Comparison of ENCODE assay signal across 20 cellular contexts in the genomic region with DNA sequence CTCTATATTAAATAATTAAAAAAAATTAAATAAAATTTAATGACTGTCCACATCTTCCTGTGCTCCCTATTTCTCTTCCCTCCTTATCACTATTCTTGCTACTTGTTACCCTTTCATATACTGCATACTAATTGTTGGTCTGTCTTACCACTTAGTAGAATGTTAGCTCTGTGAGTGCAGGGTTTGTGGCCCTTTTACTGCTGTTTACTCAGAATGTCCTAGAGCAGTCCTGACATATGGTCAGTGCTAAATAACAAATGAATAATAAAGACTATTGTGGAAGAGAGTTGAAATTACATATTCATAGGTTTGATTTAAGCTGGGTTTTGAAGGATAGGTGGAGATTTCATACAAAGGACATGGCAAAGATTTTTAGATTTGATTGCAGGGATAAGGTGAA. TPM values are rescaled to one million over a fixed set of nuclear protein-coding genes. Genes with fewer than 3 reads are reported as not detected.
DNase-seq lines count a peak whose midpoint lies in the region; ATAC-seq, FAIRE-seq and TF ChIP-seq lines count a peak whose summit lies in the region.
"Had no signal": no experiment of that assay in that cellular context is flagged by ENCODE, and none has a peak within 500 bp of the region (broad histone marks: within the 10 kb centered on the region; RNA-seq: fewer than 3 reads in every experiment).

No MANE protein-coding gene starts in this region.

- H3K27ac ChIP-seq in A549 (peak overlapping the region in 1 of 2 experiments; percentile 81; a peak in 3 of 6 replicates), HUES48 (ENCODE audit: low read depth, low read length) (peak overlapping the region; percentile 8), RWPE2 (ENCODE audit: poor library complexity, severe bottlenecking) (peak overlapping the region; percentile 70), psoas muscle (peak overlapping the region; percentile 67), adrenal gland (no peak overlapping the region)
- H3K27ac ChIP-seq: BLaER1 treated with 17β-estradiol and CSF1 and Interleukin-3, amounts not matched to agents 10 nM and 100 nM; SJCRH30 had no signal

- no peak for TF ChIP-seq POLR2A in A549 (IDR thresholded peaks at IDR 0.05; ENCODE audit: low read length)
- no peak for TF ChIP-seq POLR2A in adrenal gland (IDR thresholded peaks at IDR 0.05)

- no peak for FAIRE-seq in A549 (lab: Jason Lieb, UNC)
- FAIRE-seq: GM12891, GM18507, H54 had no signal

- no peaks in the 10 kb centered on the region for H3K27me3 ChIP-seq in HUES48 (ENCODE audit: control insufficient read depth, insufficient read depth, low read length)
- no peaks in the 10 kb centered on the region for H3K27me3 ChIP-seq in RWPE2 (ENCODE audit: insufficient read depth, poor library complexity, severe bottlenecking)
- H3K27me3 ChIP-seq in psoas muscle (ENCODE audit: insufficient read depth in 3 of 3, low read length in 2 of 3): no peaks in the 10 kb centered on the region
- no peaks in the 10 kb centered on the region for H3K27me3 ChIP-seq in adrenal gland
- H3K27me3 ChIP-seq: BLaER1 treated with 17β-estradiol and CSF1 and Interleukin-3, amounts not matched to agents 10 nM and 100 nM; SJCRH30 had no signal

- CTCF ChIA-PET in A549 (lab: Yijun Ruan, JAX): interaction anchor here (0.9 to 1.8 kb wide), 3 partner anchors 17 to 286 kb away, joined by 3 to 4 read pairs (median 4); no protein-coding TSS in a partner anchor

- intact Hi-C loops in psoas muscle (cut with DNase I) (no loop called here), adrenal gland (cut with DNase I) (no loop called here)

- no peaks in the 10 kb centered on the region for H3K9me3 ChIP-seq in A549
- H3K9me3 ChIP-seq in HUES48 (ENCODE audit: control insufficient read depth, insufficient read depth, low read length): no peaks in the 10 kb centered on the region
- no peaks in the 10 kb centered on the region for H3K9me3 ChIP-seq in RWPE2 (ENCODE audit: severe bottlenecking)
- peaks cover 3% of the 10 kb centered on the region for H3K9me3 ChIP-seq in psoas muscle
- H3K9me3 ChIP-seq in adrenal gland (replicated peaks in 1 of 3): no peaks in the 10 kb centered on the region
- H3K9me3 ChIP-seq: SJCRH30 had no signal

- DNase-seq in A549 (ENCODE audit: low read depth in 1 of 2, low spot score in 1 of 2): no peak
- DNase-seq in RWPE2 (ENCODE audit: low spot score): no peak
- no peak for DNase-seq in psoas muscle
- no peak for DNase-seq in adrenal gland
- DNase-seq: Calu3; CD8-positive, alpha-beta T cell; HFFc6; NCI-H1105; NCI-H1694; NCI-H510A; NCI-H774; RPMI8226; SJCRH30 had no signal

- ATAC-seq in A549 (no peak), RWPE2 (ENCODE audit: low read depth) (no peak), psoas muscle (no peak), GM18858 (IDR thresholded peaks at IDR 0.05; ENCODE audit: unreplicated experiment) (no peak), HG03439 (IDR thresholded peaks at IDR 0.05; ENCODE audit: unreplicated experiment) (no peak)
- ATAC-seq: CD8-positive, alpha-beta T cell had no signal

- H3K9ac ChIP-seq in HUES48 (ENCODE audit: low read depth, low read length): no peak overlapping the region
- H3K9ac ChIP-seq: BLaER1 treated with 17β-estradiol and CSF1 and Interleukin-3, amounts not matched to agents 10 nM and 100 nM had no signal

- no peak overlapping the region; the same call in 2 of the 3 replicates for H3K4me3 ChIP-seq in A549
- no peak overlapping the region for H3K4me3 ChIP-seq in HUES48 (ENCODE audit: low read depth, low read length)
- no peak overlapping the region for H3K4me3 ChIP-seq in RWPE2 (ENCODE audit: severe bottlenecking)
- H3K4me3 ChIP-seq in psoas muscle: no peak overlapping the region
- no peak overlapping the region for H3K4me3 ChIP-seq in adrenal gland
- H3K4me3 ChIP-seq: BLaER1 treated with 17β-estradiol and CSF1 and Interleukin-3, amounts not matched to agents 10 nM and 100 nM; SJCRH30 had no signal

- TF ChIP-seq RAD21 in A549 (conservative IDR thresholded peaks at IDR 0.05 in 1 of 2, IDR thresholded peaks at IDR 0.05 in 1 of 2): no peak

- no peak for TF ChIP-seq EP300 in A549 (IDR thresholded peaks at IDR 0.05)

- no peaks in the 10 kb centered on the region for H3K36me3 ChIP-seq in HUES48 (ENCODE audit: control insufficient read depth, insufficient read depth, low read length)
- H3K36me3 ChIP-seq in RWPE2 (ENCODE audit: low read depth): peaks cover 33% of the 10 kb centered on the region
- no peaks in the 10 kb centered on the region for H3K36me3 ChIP-seq in psoas muscle (ENCODE audit: insufficient read depth in 1 of 2, low read depth in 1 of 2)
- no peaks in the 10 kb centered on the region for H3K36me3 ChIP-seq in adrenal gland (replicated peaks in 1 of 2)

- TF ChIP-seq CTCF in A549 (IDR thresholded peaks at IDR 0.05): no peak
- TF ChIP-seq CTCF in RWPE2 (IDR thresholded peaks at IDR 0.05; ENCODE audit: poor library complexity, severe bottlenecking): no peak
- no peak for TF ChIP-seq CTCF in psoas muscle (IDR thresholded peaks at IDR 0.05)
- no peak for TF ChIP-seq CTCF in adrenal gland (IDR thresholded peaks at IDR 0.05)

- POLR2A ChIA-PET in A549 (lab: Yijun Ruan, JAX): no interaction called here

- H3K4me2 ChIP-seq in A549: peak overlapping the region; percentile 74

- H3K4me1 ChIP-seq in A549 (peaks cover 90% of the 10 kb centered on the region), HUES48 (ENCODE audit: control insufficient read depth, insufficient read depth, low read length) (peaks cover 68% of the 10 kb centered on the region), RWPE2 (ENCODE audit: insufficient read depth, poor library complexity, severe bottlenecking) (peaks cover 68% of the 10 kb centered on the region), psoas muscle (peaks cover 92% of the 10 kb centered on the region), adrenal gland (replicated peaks in 1 of 2) (peaks cover 33 to 41% of the 10 kb centered on the region in 2 donors)

TF ChIP-seq in A549, 52 proteins besides CTCF, POLR2A, EP300 and RAD21:
- TF ChIP-seq HOXB5 (CRISPR knock-in tag; IDR thresholded peaks at IDR 0.05) (no peak), MAZ (IDR thresholded peaks at IDR 0.05; ENCODE audit: borderline replicate concordance, low read depth, low read length) (no peak), HOXB13 (CRISPR knock-in tag; IDR thresholded peaks at IDR 0.05; ENCODE audit: low read depth) (no peak), CHD2 (IDR thresholded peaks at IDR 0.05; ENCODE audit: low read length, partially characterized antibody) (no peak), CEBPB (IDR thresholded peaks at IDR 0.05) (no peak)

RNA-seq across cellular contexts. Expression of gene KTN1, which starts 24.5 kb away (rescaled TPM):
- polyA plus RNA-seq in A549 (2011; rRNA removed): 118 and 233 TPM in 2 replicates
- 21.8 and 27.5 TPM in 2 replicates for polyA plus RNA-seq in A549 (2012; cell fraction: cytosol; rRNA removed)
- 19.7 and 27.1 TPM in 2 replicates for polyA plus RNA-seq in A549 (2012; cell fraction: nucleus; rRNA removed)
- 153 to 158 TPM (median 157 TPM) in 3 replicates for polyA plus RNA-seq in A549 (2017; fragmentation: RNase III; extraction: RNeasy Plus Mini Kit Qiagen cat#74134 plus additional on column Dnase treatment)
- 36.4 and 36.9 TPM in 2 replicates for polyA minus RNA-seq in A549 (2011; rRNA and poly(A)+ RNA removed)
- 100 to 1,000 TPM; 238 to 607 (median 348) TPM for total RNA-seq in psoas muscle
- polyA plus RNA-seq in psoas muscle: 100 to 1,000 TPM; 218 to 576 (median 270) TPM
- total RNA-seq in adrenal gland: 100 to 1,000 TPM in 7 of 8 donors, 10 to 100 TPM in 1; 98.0 to 198 (median 154) TPM
- 100 to 1,000 TPM in 1 of 3 donors, 10 to 100 TPM in 2; 60.4 to 195 (median 73.8) TPM for polyA plus RNA-seq in adrenal gland

Comparison
In these comparisons a context has a peak if more than half of its experiments do, and no peak if none do; other contexts are left out.
1. H3K27ac ChIP-seq: peak in HUES48 (single experiment), RWPE2 (single experiment) and psoas muscle (single experiment); none in adrenal gland (0 of 5).